1 cellular context compared by ENCODE assay signal in the genomic region with DNA sequence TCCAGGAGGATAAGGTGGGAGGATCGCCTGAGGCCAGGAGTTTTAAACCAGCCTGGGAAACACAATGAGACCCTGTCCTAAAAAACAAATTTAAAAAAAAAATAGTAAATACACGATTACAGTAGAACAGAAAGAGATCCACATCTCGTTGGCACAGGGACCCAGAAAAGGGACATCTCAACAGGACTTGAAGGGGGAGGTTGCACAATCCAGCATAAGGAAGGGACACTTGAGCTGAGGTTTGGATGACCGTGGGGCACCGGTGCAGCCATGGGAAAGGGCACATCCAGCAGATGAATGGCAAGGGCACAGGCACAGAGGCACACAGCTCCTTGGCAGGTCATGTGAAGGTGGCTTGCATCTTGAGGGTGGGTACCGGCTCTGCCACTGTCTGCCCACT.
A peak's percentile ranks its signal among the peaks of the same experiment; 100 is the strongest.
TF ChIP-seq lines count a peak whose summit lies in the region.

No MANE protein-coding gene starts in this region.

TF ChIP-seq in HepG2, 621 proteins besides CTCF, POLR2A, EP300 and RAD21:
- TF ChIP-seq CEBPB (IDR thresholded peaks at IDR 0.05; ENCODE audit: borderline replicate concordance, low read depth, low read length) (0 out of 2 replicates have a peak, but pooled peaks have one; percentile 6), REL (CRISPR knock-in tag; conservative IDR thresholded peaks at IDR 0.05) (no peak), ZNF781 (CRISPR knock-in tag; IDR thresholded peaks at IDR 0.05; ENCODE audit: borderline replicate concordance, not compliant biosample characterization) (no peak)
TF ChIP-seq in HepG2: peak in this region for 1.
